10 cellular contexts compared by ENCODE assay signal in the genomic region with DNA sequence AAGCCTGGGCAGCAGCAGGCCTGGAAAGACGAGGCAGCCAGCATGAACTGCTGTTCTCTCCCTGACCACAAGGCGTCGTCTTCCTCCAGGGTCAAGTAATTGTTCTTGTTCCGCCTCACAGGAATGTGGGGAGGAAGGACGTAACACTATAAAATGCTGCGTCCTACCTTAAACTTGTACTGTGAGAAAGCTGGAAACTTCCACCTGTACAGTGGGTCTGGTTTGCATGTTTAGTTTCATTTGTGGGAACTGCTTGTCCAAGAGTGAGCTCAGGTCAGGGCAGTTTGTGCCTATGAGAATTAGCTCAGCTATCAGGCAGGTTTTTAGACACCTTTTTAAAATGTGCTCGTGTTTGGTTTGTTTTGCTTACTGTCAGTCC. TPM values are rescaled to one million over a fixed set of nuclear protein-coding genes. Genes with fewer than 3 reads are reported as not detected.
DNase-seq lines count a peak whose midpoint lies in the region; ATAC-seq, FAIRE-seq and TF ChIP-seq lines count a peak whose summit lies in the region.
"Had no signal": no experiment of that assay in that cellular context is flagged by ENCODE, and none has a peak within 500 bp of the region (broad histone marks: within the 10 kb centered on the region; RNA-seq: fewer than 3 reads in every experiment).

No MANE protein-coding gene starts in this region.

- ATAC-seq in GM18498 (IDR thresholded peaks at IDR 0.05; ENCODE audit: unreplicated experiment) (peak; percentile 72), HG02870 (IDR thresholded peaks at IDR 0.05; ENCODE audit: unreplicated experiment) (peak; percentile 81), K562 (peak; percentile 96), HG03571 (IDR thresholded peaks at IDR 0.05; ENCODE audit: unreplicated experiment) (no peak)

- CTCF ChIA-PET in BJ (lab: Yijun Ruan, JAX) (interaction anchor here (0.6 to 3.3 kb wide), 12 partner anchors 9 to 480 kb away, joined by 3 to 15 read pairs (median 4); a partner anchor contains a TSS), K562 (lab: Yijun Ruan, JAX; ENCODE audit: low intra/inter-chr PET ratio) (interaction anchor here (0.7 to 1.2 kb wide), 2 partner anchors 234 to 321 kb away, joined by 3 to 4 read pairs; no protein-coding TSS in a partner anchor)

- H3K4me2 ChIP-seq in K562 (ENCODE audit: insufficient read depth, low read length), result peak overlapping the region; percentile 40; the same call in 1 of the 2 replicates

- H3K4me1 ChIP-seq in NT2/D1 (ENCODE audit: insufficient read depth, insufficient read length), result no peaks in the 10 kb centered on the region
- no peaks in the 10 kb centered on the region; a peak in 1 of 5 replicates for H3K4me1 ChIP-seq in K562 (replicated peaks in 1 of 2; ENCODE audit: control insufficient read depth in 2 of 2, insufficient read depth in 2 of 2, low read length in 2 of 2)

- H3K36me3 ChIP-seq in BJ (ENCODE audit: control insufficient read depth, insufficient read depth, low read length) (peaks cover 5% of the 10 kb centered on the region; the same call in 1 of the 2 replicates), NT2/D1 (ENCODE audit: insufficient read depth, insufficient read length, low read length) (peaks cover 40% of the 10 kb centered on the region), K562 (ENCODE audit: control insufficient read depth, insufficient read depth, low read length) (peaks cover 27% of the 10 kb centered on the region; the same call in 2 of the 3 replicates)

- H4K20me1 ChIP-seq in K562 (replicated peaks; ENCODE audit: control insufficient read depth, insufficient read depth, low read length), result no peaks in the 10 kb centered on the region

- no peak for TF ChIP-seq POLR2A in K562 (conservative IDR thresholded peaks at IDR 0.05)

- in situ Hi-C loops in K562 (cut with MboI), result no loop called here

- TF ChIP-seq RAD21 in K562 (CRISPR knock-in tag; conservative IDR thresholded peaks at IDR 0.05 in 1 of 2, IDR thresholded peaks at IDR 0.05 in 1 of 2), result peak; percentile 62 to 79

- peak overlapping the region; percentile 56; the same call in 1 of the 2 replicates for H2AFZ ChIP-seq in K562 (ENCODE audit: low read depth, low read length)

- WGBS in K562 (ENCODE audit: insufficient coverage, low coverage, missing lambda C conversion rate), result 10% methylated on average over 7 of the region's 7 CpGs

- TF ChIP-seq EP300 in K562 (IDR thresholded peaks at IDR 0.05; ENCODE audit: low read length), result no peak

- H3K9me3 ChIP-seq in NT2/D1 (ENCODE audit: insufficient read depth, low read length) (no peaks in the 10 kb centered on the region), K562 (replicated peaks; ENCODE audit: control insufficient read depth, insufficient read depth, low read depth, low read length) (no peaks in the 10 kb centered on the region)

- POLR2A ChIA-PET in BJ (lab: Charles Lee), result no interaction called here
- POLR2A ChIA-PET in K562 (lab: Yijun Ruan, JAX), result interaction anchor here (0.8 to 1.8 kb wide), 3 partner anchors 10 to 277 kb away, joined by 3 to 6 read pairs (median 5); no protein-coding TSS in a partner anchor

- intact Hi-C loops in K562 (cut with micrococcal nuclease), result loop anchor here (1.0 to 5.0 kb wide), 2 partner anchors 233 to 320 kb away; no protein-coding TSS in a partner anchor

- FAIRE-seq in K562 (lab: Jason Lieb, UNC), result peak; percentile 94

- no TSS peak for BruUV-seq in K562 (replicated peaks; lab: Mats Ljungman, UMichigan)

- H3K27me3 ChIP-seq in BJ (ENCODE audit: control insufficient read depth, insufficient read depth, low read length) (no peaks in the 10 kb centered on the region), NT2/D1 (ENCODE audit: insufficient read depth, insufficient read length) (no peaks in the 10 kb centered on the region), K562 (ENCODE audit: control insufficient read depth in 2 of 2, insufficient read depth in 2 of 2, low read length in 2 of 2) (no peaks in the 10 kb centered on the region)

- H3K79me2 ChIP-seq in K562 (ENCODE audit: control insufficient read depth, insufficient read depth, low read length), result no peaks in the 10 kb centered on the region

- DNase-seq in BJ (ENCODE audit: low read depth) (no peak), NT2/D1 (ENCODE audit: low read depth, low spot score) (peak; percentile 79), K562 (ENCODE audit: extremely low read depth in 1 of 4, low spot score in 3 of 4) (peak; percentile 61 to 80 (median 66)), islet precursor cell (peak; percentile 91)
- peak; percentile 24 to 37 for DNase-seq in stimulated activated CD4-positive, alpha-beta T cell treated with anti-CD3 and anti-CD28 coated beads, Interleukin-2, amount 100 ng/mL, for 24 hours

- no peak overlapping the region for H3K27ac ChIP-seq in K562 (ENCODE audit: extremely low read depth, low read depth, low read length)
- H3K27ac ChIP-seq: SK-N-MC had no signal

- peak; percentile 57 for TF ChIP-seq CTCF in BJ (IDR thresholded peaks at IDR 0.05; ENCODE audit: insufficient read depth, low read depth, low read length)
- peak; percentile 79 to 95 (median 80) for TF ChIP-seq CTCF in K562 (IDR thresholded peaks at IDR 0.05 in 2 of 3, conservative IDR thresholded peaks at IDR 0.05 in 1 of 3; ENCODE audit: insufficient read depth in 2 of 3, low read depth in 1 of 3, low read length in 3 of 3)

- no peaks in the 10 kb centered on the region for H3K9me1 ChIP-seq in K562 (ENCODE audit: control insufficient read depth, insufficient read depth, low read length)

- H3K9ac ChIP-seq in NT2/D1 (ENCODE audit: insufficient read length, low read depth) (no peak overlapping the region), K562 (ENCODE audit: insufficient read depth in 1 of 2, low read depth in 2 of 2, low read length in 2 of 2) (no peak overlapping the region)

- H3K4me3 ChIP-seq in BJ (ENCODE audit: low read depth, low read length), result no peak overlapping the region
- no peak overlapping the region for H3K4me3 ChIP-seq in NT2/D1 (ENCODE audit: insufficient read length, low read depth)
- no peak overlapping the region for H3K4me3 ChIP-seq in K562
- H3K4me3 ChIP-seq: SK-N-MC, skin epidermis had no signal

TF ChIP-seq in K562, 482 proteins besides CTCF, POLR2A, EP300 and RAD21 (continues in another document):
- no peak for TF ChIP-seq PHTF2 (CRISPR knock-in tag; IDR thresholded peaks at IDR 0.05)
- TF ChIP-seq ZBTB7A (IDR thresholded peaks at IDR 0.05; ENCODE audit: borderline replicate concordance, control insufficient read depth, low read depth, low read length), result no peak
- TF ChIP-seq MAZ (CRISPR knock-in tag; conservative IDR thresholded peaks at IDR 0.05 in 1 of 2, IDR thresholded peaks at IDR 0.05 in 1 of 2), result 0 out of 4 replicates have a peak, but pooled peaks of 1 of the 2 experiments have one; percentile 29
- no peak for TF ChIP-seq HMG20B (CRISPR knock-in tag; IDR thresholded peaks at IDR 0.05)
- no peak for TF ChIP-seq CBX3 (IDR thresholded peaks at IDR 0.05; ENCODE audit: borderline replicate concordance in 1 of 2, low read length in 2 of 2)
- no peak for TF ChIP-seq IFI16 (CRISPR knock-in tag; IDR thresholded peaks at IDR 0.05)
- no peak for TF ChIP-seq RBM39 (optimal IDR thresholded peaks at IDR 0.05; ENCODE audit: low read depth, low read length)
- TF ChIP-seq MYNN (IDR thresholded peaks at IDR 0.05), result 0 out of 2 replicates have a peak, but pooled peaks have one; percentile 13
- TF ChIP-seq MYNN (CRISPR knock-in tag; IDR thresholded peaks at IDR 0.05), result no peak
- TF ChIP-seq FOS (IDR thresholded peaks at IDR 0.05; ENCODE audit: extremely low read depth, insufficient read length), result no peak
- TF ChIP-seq NR2C1 (IDR thresholded peaks at IDR 0.05), result no peak
- TF ChIP-seq NR2C1 (tag; IDR thresholded peaks at IDR 0.05), result no peak
- TF ChIP-seq GABPB1 (CRISPR knock-in tag; IDR thresholded peaks at IDR 0.05), result no peak
- 0 out of 2 replicates have a peak, but pooled peaks have one; percentile 20 for TF ChIP-seq CREM (IDR thresholded peaks at IDR 0.05; ENCODE audit: low read depth)
- TF ChIP-seq ZNF175 (CRISPR knock-in tag; IDR thresholded peaks at IDR 0.05; ENCODE audit: low read depth), result no peak
- no peak for TF ChIP-seq DMBX1 (CRISPR knock-in tag; IDR thresholded peaks at IDR 0.05; ENCODE audit: borderline replicate concordance)
- TF ChIP-seq XRCC5 (IDR thresholded peaks at IDR 0.05; ENCODE audit: low read depth, low read length), result peak; percentile 65; the same call in 1 of the 2 replicates
- no peak for TF ChIP-seq KAT7 (CRISPR knock-in tag; IDR thresholded peaks at IDR 0.05; ENCODE audit: borderline replicate concordance)
- TF ChIP-seq PHF8 (IDR thresholded peaks at IDR 0.05; ENCODE audit: borderline replicate concordance, low read length), result no peak
- TF ChIP-seq SREBF1 (IDR thresholded peaks at IDR 0.05; ENCODE audit: borderline replicate concordance, low read depth, low read length), result no peak
- TF ChIP-seq KAT8 (IDR thresholded peaks at IDR 0.05; ENCODE audit: low read depth), result no peak
- TF ChIP-seq ARNT (IDR thresholded peaks at IDR 0.05), result no peak

RNA-seq across cellular contexts. Expression of a gene that starts 55.2 kb away (rescaled TPM):
- polyA plus RNA-seq in BJ (2011; rRNA removed), result 30.1 and 32.3 TPM in 2 replicates
- polyA minus RNA-seq in BJ (2011; rRNA and poly(A)+ RNA removed), result 26.8 and 30.0 TPM in 2 replicates
- total RNA-seq in K562 (2011; cell fraction: chromatin; rRNA removed; ENCODE audit: low replicate concordance), result 13.4 and 15.1 TPM in 2 replicates
- 15.2 and 16.2 TPM in 2 replicates for total RNA-seq in K562 (2011; cell fraction: nucleolus; rRNA removed)
- 14.7 and 17.5 TPM in 2 replicates for total RNA-seq in K562 (2011; cell fraction: nucleoplasm; rRNA removed)
- 10.4 and 12.8 TPM in 2 replicates for total RNA-seq in K562 (2014; rRNA removed)
- 13.9 and 15.2 TPM in 2 replicates for total RNA-seq in K562 (2014; rRNA removed; fragmentation: Illumina TruSeq; extraction: Trizol)
- total RNA-seq in K562 (2015; rRNA removed; fragmentation: Illumina TruSeq; extraction: Trizol), result 14.4 and 14.8 TPM in 2 replicates
- total RNA-seq in K562 (2021), result 12.7 and 13.3 TPM in 2 replicates
- polyA plus RNA-seq in K562 (2011; rRNA removed), result 6.3 and 9.5 TPM in 2 replicates
- 4.8 and 6.2 TPM in 2 replicates for polyA plus RNA-seq in K562 (2011; cell fraction: cytosol; rRNA removed)
- polyA plus RNA-seq in K562 (2011; cell fraction: nucleus; rRNA removed), result 2.8 and 3.4 TPM in 2 replicates
- 7.8 and 10.1 TPM in 2 replicates for polyA plus RNA-seq in K562 (2012)
- 9.9 and 10.1 TPM in 2 replicates for polyA plus RNA-seq in K562 (2014; fragmentation: Illumina TruSeq; extraction: Trizol)
- 1 to 10 TPM; 1.9 to 2.7 TPM for polyA plus RNA-seq in K562 (2014; fragmentation: Nextera tagmentation; extraction: Ambion mirVana)
- polyA plus RNA-seq in K562 (2014; rRNA removed), result 6.5 and 8.4 TPM in 2 replicates
- polyA minus RNA-seq in K562 (2011; rRNA and poly(A)+ RNA removed), result 18.7 and 23.2 TPM in 2 replicates
- 7.0 and 11.6 TPM in 2 replicates for polyA minus RNA-seq in K562 (2011; cell fraction: cytosol; rRNA and poly(A)+ RNA removed)
- 6.6 and 8.7 TPM in 2 replicates for polyA minus RNA-seq in K562 (2011; cell fraction: nucleus; rRNA and poly(A)+ RNA removed)
